Comparison of ENCODE assay signal across 8 cellular contexts in genomic region chr10:17001961-17002749, GRCh38.
DNase-seq lines count a peak whose midpoint lies in the region; ATAC-seq and TF ChIP-seq lines count a peak whose summit lies in the region.

No MANE protein-coding gene starts in this region.

- peaks cover 0 to 5% (median 0%) of the 10 kb centered on the region in 8 donors for H3K9me3 ChIP-seq in spleen

- peaks cover 3% of the 10 kb centered on the region for H3K36me3 Mint-ChIP-seq in T-helper 2 cell treated with Interferon-gamma antibody and Interleukin-4, amounts not matched to agents 5 μg/mL and 100 μg/mL, for 36 hours (ENCODE audit: low read depth)

- TF ChIP-seq POLR2A in spleen (IDR thresholded peaks at IDR 0.05), result no peak

- peak; percentile 69 for ATAC-seq in HG02588 (IDR thresholded peaks at IDR 0.05; ENCODE audit: unreplicated experiment)

- peaks cover 30% of the 10 kb centered on the region for H3K4me1 Mint-ChIP-seq in T-helper 2 cell treated with Interferon-gamma antibody and Interleukin-4, amounts not matched to agents 5 μg/mL and 100 μg/mL, for 36 hours (ENCODE audit: low read depth)

- peak overlapping the region; percentile 61 for H3K4me3 Mint-ChIP-seq in T-helper 2 cell treated with Interferon-gamma antibody and Interleukin-4, amounts not matched to agents 5 μg/mL and 100 μg/mL, for 36 hours

- peaks cover 65% of the 10 kb centered on the region for H3K27me3 Mint-ChIP-seq in T-helper 2 cell treated with Interferon-gamma antibody and Interleukin-4, amounts not matched to agents 5 μg/mL and 100 μg/mL, for 36 hours (ENCODE audit: low read depth)

- 32 to 41% (median 38%) methylated on average over 8 of the region's 8 CpGs for WGBS in spleen, 5 donors

- TF ChIP-seq CTCF in fibroblast of mammary gland (conservative IDR thresholded peaks at IDR 0.05; ENCODE audit: control insufficient read depth, insufficient read depth, low read depth, low read length), result no peak
- TF ChIP-seq CTCF in spleen (IDR thresholded peaks at IDR 0.05 in 8 of 11, conservative IDR thresholded peaks at IDR 0.05 in 3 of 11), result no peak

- peak overlapping the region; percentile 62 for H3K27ac Mint-ChIP-seq in T-helper 2 cell treated with Interferon-gamma antibody and Interleukin-4, amounts not matched to agents 5 μg/mL and 100 μg/mL, for 36 hours

- H3K9me3 Mint-ChIP-seq in T-helper 2 cell treated with Interferon-gamma antibody and Interleukin-4, amounts not matched to agents 5 μg/mL and 100 μg/mL, for 36 hours, result no peaks in the 10 kb centered on the region

- H3K4me1 ChIP-seq in spleen, result peaks cover 8 to 36% (median 22%) of the 10 kb centered on the region in 6 donors

- H3K36me3 ChIP-seq in spleen, result no peaks in the 10 kb centered on the region

- H3K27me3 ChIP-seq in spleen (replicated peaks in 1 of 7), result no peaks in the 10 kb centered on the region

- H3K4me3 ChIP-seq in fibroblast of mammary gland (ENCODE audit: control insufficient read depth, low read depth, low read length) (no peak overlapping the region), spleen (no peak overlapping the region)

- intact Hi-C loops in spleen (cut with DNase I; ENCODE audit: low total_unique reads), result no loop called here

- DNase-seq in ELR (ENCODE audit: low read depth) (peak; percentile 48), fibroblast of mammary gland (ENCODE audit: low read depth) (peak; percentile 99), spleen (no peak), SKM-1 (lab: John Stamatoyannopoulos, UW; ENCODE audit: unreplicated experiment) (no peak), OCI-M2 (lab: John Stamatoyannopoulos, UW; ENCODE audit: unreplicated experiment) (no peak), NOMO-1 treated with DMSO at 0.1 percent for 48 hours (lab: John Stamatoyannopoulos, UW; ENCODE audit: unreplicated experiment) (no peak)
- DNase-seq in T-helper 2 cell treated with Interferon-gamma antibody and Interleukin-4, amounts not matched to agents 5 μg/mL and 100 μg/mL, for 36 hours (ENCODE audit: low spot score), result peak; percentile 62

- H3K27ac ChIP-seq in spleen, result peak overlapping the region; percentile 30 to 80 (median 68)

Comparison
In these comparisons a context has a peak if more than half of its experiments do, and no peak if none do; other contexts are left out.
1. DNase-seq: peak in ELR (single experiment), T-helper 2 cell treated with Interferon-gamma antibody and Interleukin-4, amounts not matched to agents 5 μg/mL and 100 μg/mL, for 36 hours (single experiment) and fibroblast of mammary gland (single experiment); none in spleen (single experiment), SKM-1 (single experiment), OCI-M2 (single experiment) and NOMO-1 treated with DMSO at 0.1 percent for 48 hours (single experiment).